ENCODE assay signal across 8 cellular contexts in the genomic region with DNA sequence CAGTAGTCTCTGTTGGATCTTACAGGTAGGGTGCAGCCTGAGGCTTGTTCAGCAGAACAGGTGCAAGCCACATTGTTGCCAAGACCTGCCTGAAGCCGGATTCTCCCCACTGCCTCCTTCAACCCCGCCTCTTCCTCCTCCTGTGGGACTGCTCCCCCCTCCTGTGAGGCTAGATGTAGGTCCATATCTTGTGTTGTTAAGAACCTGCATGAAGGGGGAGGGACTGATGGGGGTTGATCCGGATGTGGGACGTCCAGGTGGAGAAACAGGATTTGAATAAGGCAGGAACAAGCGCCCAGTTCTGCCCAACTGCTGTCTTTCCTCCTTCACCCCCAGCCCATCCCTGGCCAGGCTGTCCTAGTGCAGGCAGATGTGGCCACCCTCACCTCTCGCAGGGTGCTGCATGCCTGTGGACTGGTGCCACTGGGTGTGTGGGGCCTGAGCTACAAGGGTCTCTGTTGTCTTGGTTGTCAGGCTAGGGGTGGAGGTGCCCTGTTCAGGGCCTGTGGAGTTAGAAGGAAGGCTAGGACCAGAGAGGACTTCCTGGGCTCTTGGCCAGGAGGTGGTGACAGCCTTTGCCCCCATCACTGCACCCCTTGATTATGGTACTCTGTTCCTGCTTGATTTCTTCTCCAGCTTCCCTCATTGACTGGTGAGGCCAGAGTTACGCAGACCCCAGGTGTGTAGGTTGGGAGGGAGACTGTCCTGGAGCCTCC. TPM values are rescaled to one million over a fixed set of nuclear protein-coding genes. Genes with fewer than 3 reads are reported as not detected.
DNase-seq lines count a peak whose midpoint lies in the region; ATAC-seq and TF ChIP-seq lines count a peak whose summit lies in the region.

No MANE protein-coding gene starts in this region.

- peak overlapping the region; percentile 97 for H3K4me3 Mint-ChIP-seq in CD8-positive, alpha-beta T cell
- H3K4me3 Mint-ChIP-seq in chondrocyte (ENCODE audit: unreplicated experiment) (peak overlapping the region; percentile 21), nephron (peak overlapping the region; percentile 79 to 89 (median 88))

- DNase-seq in CD8-positive, alpha-beta T cell = peak in 2 of 7 experiments; percentile 33 to 54
- DNase-seq in NCI-H2196 treated with DMSO at 0.1 percent for 48 hours (lab: John Stamatoyannopoulos, UW; ENCODE audit: unreplicated experiment) (peak; percentile 35), chondrocyte (ENCODE audit: low spot score) (no peak), NCI-H524 (lab: John Stamatoyannopoulos, UW) (no peak)
- DNase-seq in activated CD8-positive, alpha-beta memory T cell treated with anti-CD3 and anti-CD28 coated beads for 24 hours = no peak

- no peaks in the 10 kb centered on the region for H3K27me3 ChIP-seq in CD8-positive, alpha-beta T cell (ENCODE audit: insufficient read depth, low read length)

- peak overlapping the region; percentile 99 for H3K27ac Mint-ChIP-seq in CD8-positive, alpha-beta T cell
- H3K27ac Mint-ChIP-seq in chondrocyte (ENCODE audit: unreplicated experiment) = no peak overlapping the region
- no peak overlapping the region for H3K27ac Mint-ChIP-seq in nephron

- ATAC-seq in CD8-positive, alpha-beta T cell = no peak
- ATAC-seq in HG02571 (IDR thresholded peaks at IDR 0.05; ENCODE audit: unreplicated experiment) (no peak), HG02798 (IDR thresholded peaks at IDR 0.05; ENCODE audit: poor library complexity, unreplicated experiment) (no peak)

- H3K36me3 ChIP-seq in CD8-positive, alpha-beta T cell (ENCODE audit: insufficient read depth, low read length) = no peaks in the 10 kb centered on the region

- TF ChIP-seq CTCF in CD8-positive, alpha-beta T cell (IDR thresholded peaks at IDR 0.05) = no peak
- TF ChIP-seq CTCF in chondrocyte (IDR thresholded peaks at IDR 0.05) (no peak), nephron (IDR thresholded peaks at IDR 0.05; ENCODE audit: unreplicated experiment in 3 of 3) (no peak)

- no peaks in the 10 kb centered on the region for H3K9me3 Mint-ChIP-seq in CD8-positive, alpha-beta T cell
- no peaks in the 10 kb centered on the region for H3K9me3 Mint-ChIP-seq in chondrocyte (ENCODE audit: low read depth)
- H3K9me3 Mint-ChIP-seq in nephron = no peaks in the 10 kb centered on the region

- H3K4me3 ChIP-seq in CD8-positive, alpha-beta T cell (ENCODE audit: low read depth, low read length) = no peak overlapping the region

- H3K4me1 Mint-ChIP-seq in CD8-positive, alpha-beta T cell (ENCODE audit: low read depth) = peaks cover 35% of the 10 kb centered on the region
- H3K4me1 Mint-ChIP-seq in chondrocyte (ENCODE audit: low read depth) (peaks cover 25% of the 10 kb centered on the region), nephron (peaks cover 44% of the 10 kb centered on the region)

- H3K36me3 Mint-ChIP-seq in CD8-positive, alpha-beta T cell = peaks cover 8% of the 10 kb centered on the region
- H3K36me3 Mint-ChIP-seq in chondrocyte (ENCODE audit: low read depth) (peaks cover 3% of the 10 kb centered on the region), nephron (ENCODE audit: low read depth) (no peaks in the 10 kb centered on the region)

- CTCF ChIA-PET in CD8-positive, alpha-beta T cell (lab: Charles Lee) = interaction anchor here (1.8 to 2.7 kb wide), 3 partner anchors 18 to 27 kb away, joined by 4 to 27 read pairs (median 15); no protein-coding TSS in a partner anchor

- no peaks in the 10 kb centered on the region for H3K9me3 ChIP-seq in CD8-positive, alpha-beta T cell (ENCODE audit: low read length)

- POLR2A ChIA-PET in CD8-positive, alpha-beta T cell (lab: Charles Lee) = interaction anchor here (1.9 kb wide), 1 partner anchor 10 kb away, joined by 7 read pairs; no protein-coding TSS in a partner anchor

- H3K27ac ChIP-seq in CD8-positive, alpha-beta T cell (ENCODE audit: low read depth, low read length) = peak overlapping the region; percentile 81

- peaks cover 28% of the 10 kb centered on the region for H3K4me1 ChIP-seq in CD8-positive, alpha-beta T cell (ENCODE audit: insufficient read depth, low read length)

- H3K27me3 Mint-ChIP-seq in CD8-positive, alpha-beta T cell (ENCODE audit: low read depth) = peaks cover 3% of the 10 kb centered on the region
- no peaks in the 10 kb centered on the region for H3K27me3 Mint-ChIP-seq in chondrocyte (ENCODE audit: low read depth)
- peaks cover 26% of the 10 kb centered on the region for H3K27me3 Mint-ChIP-seq in nephron (ENCODE audit: low read depth)

- intact Hi-C loops in CD8-positive, alpha-beta T cell (cut with DNase I, micrococcal nuclease) = no loop called here

RNA-seq across cellular contexts. Expression of gene NR4A1, which starts 1.4 kb away (rescaled TPM):
- total RNA-seq in CD8-positive, alpha-beta T cell = 10 to 100 TPM; 59.7 to 60.0 TPM
- 5.7 to 7.6 TPM (median 7.3 TPM) in 3 replicates for total RNA-seq in chondrocyte

RNA-seq across cellular contexts. Expression of gene ATG101, which starts 17.1 kb away (rescaled TPM):
- total RNA-seq in CD8-positive, alpha-beta T cell = 10 to 100 TPM; 19.1 to 19.3 TPM
- 48.0 to 55.1 TPM (median 50.5 TPM) in 3 replicates for total RNA-seq in chondrocyte

RNA-seq across cellular contexts. Expression of gene SMIM41, which starts 26.9 kb away (rescaled TPM):
- total RNA-seq in CD8-positive, alpha-beta T cell = under 1 TPM in 1 of 2 experiments, not detected in 1; 0.22 TPM
- total RNA-seq in chondrocyte = not detected in 3 replicates

RNA-seq across cellular contexts. Expression of gene TAMALIN, which starts 45.9 kb away (rescaled TPM):
- total RNA-seq in CD8-positive, alpha-beta T cell = 100 to 1,000 TPM; 603 to 632 TPM
- 11.1 to 15.7 TPM (median 13.7 TPM) in 3 replicates for total RNA-seq in chondrocyte

Comparison
In these comparisons a context has a peak if more than half of its experiments do, and no peak if none do; other contexts are left out.
1. H3K4me3 Mint-ChIP-seq: peak in every context shown above with its lines; median percentile 97 in CD8-positive, alpha-beta T cell; 88 in nephron; 21 in chondrocyte.